In genomic region chr22:27717094-27717493, GRCh38 we compare ENCODE assay signal across 17 cellular contexts.
DNase-seq lines count a peak whose midpoint lies in the region; FAIRE-seq and TF ChIP-seq lines count a peak whose summit lies in the region.
"Had no signal": no experiment of that assay in that cellular context is flagged by ENCODE, and none has a peak within 500 bp of the region (broad histone marks: within the 10 kb centered on the region; RNA-seq: fewer than 3 reads in every experiment).

No MANE protein-coding gene starts in this region.

- TF ChIP-seq POLR2A in breast epithelium (IDR thresholded peaks at IDR 0.05), result no peak

- no peak overlapping the region for H3K4me2 ChIP-seq in keratinocyte (ENCODE audit: control insufficient read depth, extremely low read depth, insufficient read depth, low read depth, low read length)

- H2AFZ ChIP-seq in keratinocyte (ENCODE audit: control insufficient read depth, low read length), result no peak overlapping the region

- no peak overlapping the region for H3K9ac ChIP-seq in keratinocyte (ENCODE audit: control insufficient read depth, extremely low read depth, insufficient read depth, low read length)

- H3K9me3 ChIP-seq in breast epithelium, result peaks cover 0 to 3% of the 10 kb centered on the region in 2 donors
- H3K9me3 ChIP-seq in SJSA1 (replicated peaks), result no peaks in the 10 kb centered on the region
- no peaks in the 10 kb centered on the region for H3K9me3 ChIP-seq in keratinocyte (ENCODE audit: control insufficient read depth, low read depth, low read length)

- H3K27ac ChIP-seq in breast epithelium (no peak overlapping the region), SJSA1 (peak overlapping the region; percentile 89), keratinocyte (ENCODE audit: control insufficient read depth, insufficient read depth, low read length) (peak overlapping the region; percentile 96)

- H3K36me3 ChIP-seq in breast epithelium (no peaks in the 10 kb centered on the region), SJSA1 (no peaks in the 10 kb centered on the region), keratinocyte (ENCODE audit: control insufficient read depth in 2 of 2, extremely low read depth in 1 of 2, insufficient read depth in 2 of 2, low read length in 2 of 2) (no peaks in the 10 kb centered on the region)

- FAIRE-seq in keratinocyte (lab: Jason Lieb, UNC) (peak; percentile 66), urothelium cell line (lab: Jason Lieb, UNC) (peak; percentile 97)
- FAIRE-seq: GM12891, GM19239, H1 had no signal

- H3K27ac Mint-ChIP-seq in MCF 10A (ENCODE audit: low read depth, unreplicated experiment), result peak overlapping the region; percentile 98
- H3K27ac Mint-ChIP-seq in nephron progenitor cell, result no peak overlapping the region

- intact Hi-C loops in MCF 10A (cut with micrococcal nuclease), result loop anchor here (5.0 to 10.0 kb wide), 2 partner anchors 35 to 312 kb away; no protein-coding TSS in a partner anchor
- intact Hi-C loops in breast epithelium (cut with DNase I; ENCODE audit: low total_unique reads), result no loop called here
- intact Hi-C loops in posterior vena cava (cut with DNase I), result no loop called here

- no peaks in the 10 kb centered on the region for H3K79me2 ChIP-seq in keratinocyte (ENCODE audit: control insufficient read depth, insufficient read depth, low read length)

- no peak for DNase-seq in MCF 10A (ENCODE audit: unreplicated experiment)
- no peak for DNase-seq in breast epithelium (ENCODE audit: low spot score in 2 of 2)
- no peak for DNase-seq in SJSA1 (ENCODE audit: low read depth in 1 of 2, low spot score in 2 of 2)
- DNase-seq in keratinocyte (ENCODE audit: low read depth, low spot score), result no peak
- no peak for DNase-seq in urothelium cell line (ENCODE audit: low spot score)
- no peak for DNase-seq in NCI-H226
- DNase-seq in posterior vena cava (ENCODE audit: low spot score), result no peak
- no peak for DNase-seq in nephron progenitor cell
- DNase-seq: 8988T, Calu3, NCI-H1436 treated with DMSO at 0.1 percent for 48 hours, NCI-H2081, NCI-H524 treated with DMSO at 0.1 percent for 48 hours, Right ventricle myocardium superior had no signal

- no peak for TF ChIP-seq CTCF in MCF 10A (IDR thresholded peaks at IDR 0.05; ENCODE audit: unreplicated experiment)
- no peak for TF ChIP-seq CTCF in breast epithelium (IDR thresholded peaks at IDR 0.05)
- no peak for TF ChIP-seq CTCF in keratinocyte (optimal IDR thresholded peaks at IDR 0.05 in 1 of 3, IDR thresholded peaks at IDR 0.05 in 1 of 3, conservative IDR thresholded peaks at IDR 0.05 in 1 of 3; ENCODE audit: extremely low read depth in 1 of 3, insufficient read depth in 2 of 3, low read length in 3 of 3)
- no peak for TF ChIP-seq CTCF in nephron progenitor cell (IDR thresholded peaks at IDR 0.05)

- no peak overlapping the region for H3K4me3 Mint-ChIP-seq in MCF 10A (ENCODE audit: unreplicated experiment)
- no peak overlapping the region for H3K4me3 Mint-ChIP-seq in nephron progenitor cell

- peaks cover 0 to 10% of the 10 kb centered on the region in 2 donors for H3K27me3 ChIP-seq in breast epithelium
- no peaks in the 10 kb centered on the region for H3K27me3 ChIP-seq in SJSA1 (replicated peaks)
- H3K27me3 ChIP-seq in keratinocyte (ENCODE audit: control insufficient read depth, extremely low read depth, insufficient read depth, low read length), result no peaks in the 10 kb centered on the region

- no peaks in the 10 kb centered on the region for H3K9me1 ChIP-seq in keratinocyte (ENCODE audit: control insufficient read depth, extremely low read depth, insufficient read depth, low read length)

- H3K4me1 Mint-ChIP-seq in MCF 10A (ENCODE audit: insufficient read depth, unreplicated experiment) (peaks cover 25% of the 10 kb centered on the region), nephron progenitor cell (peaks cover 55% of the 10 kb centered on the region)

- H3K27me3 Mint-ChIP-seq in MCF 10A (ENCODE audit: insufficient read depth, unreplicated experiment) (no peaks in the 10 kb centered on the region), nephron progenitor cell (ENCODE audit: low read depth, poor library complexity) (peaks cover 51% of the 10 kb centered on the region)

- H4K20me1 ChIP-seq in keratinocyte (ENCODE audit: control insufficient read depth, extremely low read depth, insufficient read depth, low read length), result no peaks in the 10 kb centered on the region

- dilution Hi-C loops in keratinocyte (cut with MboI; ENCODE audit: extremely low pct_ligation_motif_present, low sequenced_read_pairs), result no loop called here

- BruUV-seq in MCF 10A (replicated peaks; lab: Mats Ljungman, UMichigan), result no TSS peak

- POLR2A ChIA-PET in MCF 10A (lab: Yijun Ruan, JAX), result interaction anchor here (1.7 kb wide), 1 partner anchor 10 kb away, joined by 7 read pairs; no protein-coding TSS in a partner anchor

- no peaks in the 10 kb centered on the region for H3K4me1 ChIP-seq in breast epithelium
- H3K4me1 ChIP-seq in SJSA1 (replicated peaks), result peaks cover 37% of the 10 kb centered on the region
- peaks cover 42% of the 10 kb centered on the region for H3K4me1 ChIP-seq in keratinocyte (ENCODE audit: control insufficient read depth, extremely low read depth, insufficient read depth, low read length)

- CTCF ChIA-PET in MCF 10A (lab: Yijun Ruan, JAX), result no interaction called here

- no peak overlapping the region for H3K4me3 ChIP-seq in breast epithelium
- no peak overlapping the region for H3K4me3 ChIP-seq in SJSA1
- no peak overlapping the region for H3K4me3 ChIP-seq in keratinocyte (ENCODE audit: control insufficient read depth in 2 of 3, extremely low read depth in 1 of 3, insufficient read depth in 2 of 3, low read depth in 1 of 3, low read length in 3 of 3)

- H3K9me3 Mint-ChIP-seq in MCF 10A (ENCODE audit: unreplicated experiment) (no peaks in the 10 kb centered on the region), nephron progenitor cell (no peaks in the 10 kb centered on the region)

- no peaks in the 10 kb centered on the region for H3K36me3 Mint-ChIP-seq in MCF 10A (ENCODE audit: insufficient read depth, unreplicated experiment)
- no peaks in the 10 kb centered on the region for H3K36me3 Mint-ChIP-seq in nephron progenitor cell (ENCODE audit: low read depth)

Comparison
In these comparisons a context has a peak if more than half of its experiments do, and no peak if none do; other contexts are left out.
1. H3K27ac ChIP-seq: peak in SJSA1 (single experiment) and keratinocyte (single experiment); none in breast epithelium (0 of 2).